Comparison of ENCODE assay signal across 30 cellular contexts in genomic region chr2:189623049-189623448, GRCh38.
"Had no signal": no experiment of that assay in that cellular context is flagged by ENCODE, and none has a peak within 500 bp of the region (broad histone marks: within the 10 kb centered on the region; RNA-seq: fewer than 3 reads in every experiment).

No MANE protein-coding gene starts in this region.

- H3K4me3 ChIP-seq: coronary artery, dorsolateral prefrontal cortex had no signal

- H3K27me3 ChIP-seq: brain microvascular endothelial cell had no signal

- FAIRE-seq: bronchial epithelial cell, frontal cortex had no signal

- H3K36me3 ChIP-seq: brain microvascular endothelial cell, WERI-Rb-1 had no signal

- H3K27ac ChIP-seq: brain microvascular endothelial cell, coronary artery, dorsolateral prefrontal cortex, WERI-Rb-1 had no signal

- DNase-seq: activated B cell treated with CpG ODN at 0.5 μM for 24 hours; activated CD4-positive, alpha-beta memory T cell treated with anti-CD3 and anti-CD28 coated beads, Interleukin-2, amount 10 ng/mL, durations not matched to agents 7 days and 5 days; activated CD4-positive, alpha-beta T cell treated with anti-CD3 and anti-CD28 coated beads for 1 hour; activated CD4-positive, alpha-beta T cell treated with anti-CD3 and anti-CD28 coated beads for 4 hours; activated CD4-positive, alpha-beta T cell treated with anti-CD3 and anti-CD28 coated beads, Interleukin-2, amount 10 ng/mL, durations not matched to agents 7 days and 5 days; activated CD4-positive, alpha-beta T cell treated with anti-CD3 and anti-CD28 coated beads, Interleukin-2, amount 50 U/mL, for 4 hours; activated CD8-positive, alpha-beta memory T cell treated with anti-CD3 and anti-CD28 coated beads, Interleukin-2, amount 50 U/mL, for 48 hours; activated effector memory CD4-positive, alpha-beta T cell treated with Interleukin-2 at 50 U/mL for 16 hours; activated gamma-delta T cell treated with Interleukin-2 at 50 U/mL for 16 hours; activated naive CD4-positive, alpha-beta T cell treated with anti-CD3 and anti-CD28 coated beads, Interleukin-2, amount 50 U/mL, for 16 hours; activated naive CD4-positive, alpha-beta T cell treated with Interleukin-2 at 50 U/mL for 16 hours; activated T-cell treated with anti-CD3 and anti-CD28 coated beads for 4 hours; activated T-cell treated with anti-CD3 and anti-CD28 coated beads, Interleukin-2, amount 50 U/mL, for 4 hours; amniotic stem cell; anterior cingulate cortex; brain microvascular endothelial cell; dorsolateral prefrontal cortex; effector memory CD4-positive, alpha-beta T cell; endodermal cell; foreskin fibroblast; head of caudate nucleus; T-helper 1 cell; T-helper 17 cell; T1000; WERI-Rb-1 had no signal

- ATAC-seq: activated T-cell treated with anti-CD3 and anti-CD28 coated beads, Interleukin-2, amount 50 U/mL, for 4 hours; activated T-helper 17 cell treated with anti-CD3 and anti-CD28 coated beads, Interleukin-2, amount 50 U/mL, for 72 hours; esophagus mucosa; T-helper 17 cell had no signal
